In genomic region chr4:106691749-106692148, GRCh38 we compare ENCODE assay signal across 13 cellular contexts.
A peak's percentile ranks its signal among the peaks of the same experiment; 100 is the strongest.
DNase-seq lines count a peak whose midpoint lies in the region; ATAC-seq and TF ChIP-seq lines count a peak whose summit lies in the region.
"Had no signal": no experiment of that assay in that cellular context is flagged by ENCODE, and none has a peak within 500 bp of the region (broad histone marks: within the 10 kb centered on the region; RNA-seq: fewer than 3 reads in every experiment).

No MANE protein-coding gene starts in this region.

- no peak overlapping the region for H3K4me2 ChIP-seq in HCT116 (ENCODE audit: low read length)

- H2AFZ ChIP-seq in HCT116 (ENCODE audit: low read depth, low read length, poor library complexity, severe bottlenecking): no peak overlapping the region

- H3K27ac ChIP-seq in AG04450 (ENCODE audit: low read depth, low read length) (no peak overlapping the region), HCT116 (ENCODE audit: low read depth, low read length) (no peak overlapping the region)
- H3K27ac ChIP-seq: coronary artery, ovary had no signal

- no peak overlapping the region for H3K4me3 ChIP-seq in AG04450 (ENCODE audit: low read depth, low read length)
- H3K4me3 ChIP-seq in HCT116 (replicated peaks in 1 of 2; ENCODE audit: low read depth in 1 of 2, low read length in 2 of 2): no peak overlapping the region
- H3K4me3 ChIP-seq in astrocyte of the cerebellum (ENCODE audit: low read depth, low read length): no peak overlapping the region
- no peak overlapping the region for H3K4me3 ChIP-seq in MG63
- H3K4me3 ChIP-seq: coronary artery, ovary had no signal

- peak; percentile 23; the same call in 1 of the 2 replicates for TF ChIP-seq CTCF in AG04450 (IDR thresholded peaks at IDR 0.05; ENCODE audit: low read depth, low read length)
- peak; percentile 16 to 38 (median 33); a peak in 4 of 6 replicates for TF ChIP-seq CTCF in HCT116 (IDR thresholded peaks at IDR 0.05 in 2 of 3, conservative IDR thresholded peaks at IDR 0.05 in 1 of 3; ENCODE audit: borderline replicate concordance in 1 of 3, insufficient read depth in 1 of 3, low read depth in 2 of 3, low read length in 2 of 3)
- TF ChIP-seq CTCF in astrocyte of the cerebellum (IDR thresholded peaks at IDR 0.05; ENCODE audit: low read depth, low read length, missing control alignments): peak; percentile 27

- RAD21 ChIA-PET in HCT116 (lab: Charles Lee; ENCODE audit: low non-redundant PET in 1 of 2, low total read pairs in 2 of 2, uncharacterized antibody in 2 of 2, unreplicated experiment in 2 of 2): interaction anchor here in 1 of 2 experiments (0.6 kb wide), 1 partner anchor 118 kb away, joined by 3 read pairs; no protein-coding TSS in a partner anchor

- no TSS peak for BruUV-seq in HCT116 (replicated peaks; lab: Mats Ljungman, UMichigan)

- no peaks in the 10 kb centered on the region for H4K20me1 ChIP-seq in HCT116 (ENCODE audit: insufficient read depth)

- H3K36me3 ChIP-seq in HCT116 (ENCODE audit: control insufficient read depth in 1 of 2, insufficient read depth in 2 of 2, low read length in 2 of 2): no peaks in the 10 kb centered on the region
- H3K36me3 ChIP-seq in MG63: no peaks in the 10 kb centered on the region
- H3K36me3 ChIP-seq: ovary had no signal

- intact Hi-C loops in HCT116 (cut with micrococcal nuclease): loop anchor here (2.0 to 5.0 kb wide), 3 partner anchors 206 to 826 kb away; no protein-coding TSS in a partner anchor

- H3K9ac ChIP-seq in HCT116 (ENCODE audit: low read length): no peak overlapping the region

- H3K27me3 ChIP-seq in AG04450 (ENCODE audit: control insufficient read depth, insufficient read depth, low read length): no peaks in the 10 kb centered on the region
- no peaks in the 10 kb centered on the region for H3K27me3 ChIP-seq in HCT116 (ENCODE audit: insufficient read depth, low read length)
- H3K27me3 ChIP-seq in MG63: no peaks in the 10 kb centered on the region
- H3K27me3 ChIP-seq: ovary had no signal

- H3K9me3 ChIP-seq in AG04450 (ENCODE audit: control insufficient read depth, insufficient read depth, low read length) (no peaks in the 10 kb centered on the region), HCT116 (ENCODE audit: control insufficient read depth in 1 of 2, insufficient read depth in 1 of 2, low read depth in 1 of 2, low read length in 2 of 2) (no peaks in the 10 kb centered on the region), MG63 (no peaks in the 10 kb centered on the region)
- H3K9me3 ChIP-seq: ovary had no signal

- in situ Hi-C loops in astrocyte of the cerebellum (cut with HindIII; ENCODE audit: low sequenced_read_pairs): no loop called here
- in situ Hi-C loops in ACHN (cut with HindIII; ENCODE audit: low pct_ligation_motif_present, low pct_unique_long_range_greater_than_20kb, low sequenced_read_pairs): no loop called here

- no peaks in the 10 kb centered on the region for H3K79me2 ChIP-seq in HCT116 (ENCODE audit: insufficient read depth, low read length)

- DNase-seq in AG04450 (ENCODE audit: low read depth, low spot score): no peak
- DNase-seq in HCT116 (ENCODE audit: low read depth, low spot score): peak; percentile 4
- no peak for DNase-seq in astrocyte of the cerebellum (ENCODE audit: low read depth)
- DNase-seq in iPS DF 4.7 (ENCODE audit: extremely low read depth, low spot score): peak; percentile 3
- DNase-seq in CD1c-positive myeloid dendritic cell (ENCODE audit: extremely low spot score): no peak
- DNase-seq in ACHN: no peak
- DNase-seq in MG63: no peak
- DNase-seq: immature natural killer cell, NCI-H1105, NCI-H446, ovary had no signal

- TF ChIP-seq RAD21 in HCT116 (IDR thresholded peaks at IDR 0.05; ENCODE audit: low read depth): peak; percentile 32; the same call in 1 of the 2 replicates

- no peaks in the 10 kb centered on the region for H3K9me2 ChIP-seq in HCT116 (ENCODE audit: insufficient read depth)

- H3K4me1 ChIP-seq in HCT116 (ENCODE audit: control insufficient read depth in 1 of 2, insufficient read depth in 2 of 2, low read length in 2 of 2): no peaks in the 10 kb centered on the region

- CTCF ChIA-PET in AG04450 (lab: Charles Lee) (interaction anchor here (0.6 to 1.3 kb wide), 3 partner anchors 10 to 158 kb away, joined by 3 read pairs; no protein-coding TSS in a partner anchor), HCT116 (lab: Charles Lee) (no interaction called here)

- POLR2A ChIA-PET in AG04450 (lab: Yijun Ruan, JAX) (no interaction called here), HCT116 (lab: Charles Lee) (no interaction called here)

- TF ChIP-seq POLR2A in HCT116 (IDR thresholded peaks at IDR 0.05; ENCODE audit: borderline replicate concordance, extremely low read depth, insufficient read depth, insufficient read length): no peak

- ATAC-seq in HCT116: peak; percentile 70
- ATAC-seq in HG02852 (IDR thresholded peaks at IDR 0.05; ENCODE audit: unreplicated experiment): no peak

TF ChIP-seq in HCT116, 20 proteins besides CTCF, POLR2A, EP300 and RAD21:
- TF ChIP-seq ATF3 (IDR thresholded peaks at IDR 0.05) (no peak), EGR1 (IDR thresholded peaks at IDR 0.05; ENCODE audit: low read depth) (no peak), TCF7L2 (IDR thresholded peaks at IDR 0.05; ENCODE audit: borderline replicate concordance, extremely low read depth, insufficient read depth, insufficient read length) (no peak), FOSL1 (IDR thresholded peaks at IDR 0.05; ENCODE audit: low read depth) (no peak), SP1 (IDR thresholded peaks at IDR 0.05; ENCODE audit: low read depth) (no peak), JUND (IDR thresholded peaks at IDR 0.05) (no peak), CBX3 (IDR thresholded peaks at IDR 0.05; ENCODE audit: low read depth) (no peak), ZNF274 (IDR thresholded peaks at IDR 0.05; ENCODE audit: low read depth, low read length) (no peak), ZFX (IDR thresholded peaks at IDR 0.05) (no peak), CEBPB (IDR thresholded peaks at IDR 0.05; ENCODE audit: low read depth) (no peak), ZBTB33 (IDR thresholded peaks at IDR 0.05; ENCODE audit: extremely low read depth, insufficient replicate concordance, low read length) (no peak), EZH2 (IDR thresholded peaks at IDR 0.05) (no peak), MAX (IDR thresholded peaks at IDR 0.05) (no peak), EZH2phosphoT487 (IDR thresholded peaks at IDR 0.05; ENCODE audit: borderline replicate concordance) (no peak), ELF1 (IDR thresholded peaks at IDR 0.05; ENCODE audit: borderline replicate concordance, low read depth) (no peak), SIN3A (IDR thresholded peaks at IDR 0.05; ENCODE audit: low read depth) (no peak), SRF (IDR thresholded peaks at IDR 0.05; ENCODE audit: low read depth) (no peak), REST (IDR thresholded peaks at IDR 0.05; ENCODE audit: low read depth) (no peak), POLR2AphosphoS5 (IDR thresholded peaks at IDR 0.05; ENCODE audit: low read depth, low read length) (no peak), YY1 (IDR thresholded peaks at IDR 0.05; ENCODE audit: extremely low read depth, insufficient replicate concordance, low read depth, low read length) (no peak)

Comparison
In these comparisons a context has a peak if more than half of its experiments do, and no peak if none do; other contexts are left out.
1. DNase-seq: peak in HCT116 (single experiment) and iPS DF 4.7 (single experiment); none in AG04450 (single experiment), astrocyte of the cerebellum (single experiment), CD1c-positive myeloid dendritic cell (single experiment), ACHN (single experiment) and MG63 (single experiment).
2. Peak in every context shown above with its lines, with median percentiles within 50 percentile points of each other: CTCF ChIP-seq.